ENCODE assay signal across 16 cellular contexts in genomic region chr7:46226860-46227259, GRCh38.
A peak's percentile ranks its signal among the peaks of the same experiment; 100 is the strongest.
DNase-seq lines count a peak whose midpoint lies in the region; FAIRE-seq and TF ChIP-seq lines count a peak whose summit lies in the region.
"Had no signal": no experiment of that assay in that cellular context is flagged by ENCODE, and none has a peak within 500 bp of the region (broad histone marks: within the 10 kb centered on the region; RNA-seq: fewer than 3 reads in every experiment).

No MANE protein-coding gene starts in this region.

- peaks cover 4% of the 10 kb centered on the region; the same call in 1 of the 2 replicates for H3F3A ChIP-seq in PC-9 (ENCODE audit: insufficient read depth, low read depth)

- CTCF ChIA-PET in PC-9 (lab: Charles Lee), result no interaction called here

- H3K4me3 Mint-ChIP-seq in nephron progenitor cell, result no peak overlapping the region
- H3K4me3 Mint-ChIP-seq: CD8-positive, alpha-beta memory T cell; IgD-negative memory B cell; T-cell had no signal

- H3K27ac ChIP-seq in PC-9, result no peak overlapping the region
- H3K27ac ChIP-seq: SJCRH30 had no signal

- peak; percentile 33 for FAIRE-seq in H54 (lab: Jason Lieb, UNC)
- FAIRE-seq in bronchial epithelial cell (lab: Jason Lieb, UNC), result peak; percentile 28

- POLR2A ChIA-PET in PC-9 (lab: Charles Lee; ENCODE audit: unreplicated experiment), result no interaction called here

- H3K27me3 Mint-ChIP-seq in nephron progenitor cell (ENCODE audit: low read depth, poor library complexity), result peaks cover 8% of the 10 kb centered on the region
- H3K27me3 Mint-ChIP-seq: IgD-negative memory B cell had no signal

- no peaks in the 10 kb centered on the region for H3K79me2 ChIP-seq in PC-9 (ENCODE audit: low read depth)

- no peaks in the 10 kb centered on the region for H3K27me3 ChIP-seq in PC-9 (ENCODE audit: insufficient read depth, low read depth)
- no peaks in the 10 kb centered on the region for H3K27me3 ChIP-seq in bronchial epithelial cell (ENCODE audit: control insufficient read depth, insufficient read depth, low read length)
- H3K27me3 ChIP-seq: SJCRH30 had no signal

- BruUV-seq in PC-9 (replicated peaks; lab: Mats Ljungman, UMichigan), result no TSS peak

- peak overlapping the region; percentile 40; the same call in 1 of the 2 replicates for H2AFZ ChIP-seq in PC-9

- peak overlapping the region; percentile 39; the same call in 1 of the 2 replicates for H3K4me2 ChIP-seq in PC-9

- peaks cover 23% of the 10 kb centered on the region for H3K4me1 ChIP-seq in PC-9 (replicated peaks; ENCODE audit: insufficient read depth)
- H3K4me1 ChIP-seq: SJCRH30 had no signal

- no peak overlapping the region for H3K4me3 ChIP-seq in PC-9
- H3K4me3 ChIP-seq in bronchial epithelial cell (ENCODE audit: low read depth, low read length), result no peak overlapping the region
- H3K4me3 ChIP-seq: SJCRH30 had no signal

- intact Hi-C loops in PC-9 (cut with micrococcal nuclease; ENCODE audit: unreplicated experiment), result no loop called here

- H3K36me3 Mint-ChIP-seq in nephron progenitor cell (ENCODE audit: low read depth), result no peaks in the 10 kb centered on the region
- H3K36me3 Mint-ChIP-seq: CD8-positive, alpha-beta memory T cell; IgD-negative memory B cell; T-cell had no signal

- DNase-seq in H54 (ENCODE audit: insufficient read length, low spot score) (no peak), PC-9 (peak in 1 of 2 experiments; percentile 43), bronchial epithelial cell (ENCODE audit: low read depth) (peak; percentile 23), myocyte (ENCODE audit: low read depth) (peak; percentile 35), NCI-H2081 treated with DMSO at 0.1 percent for 48 hours (lab: John Stamatoyannopoulos, UW) (no peak), nephron progenitor cell (no peak), GF-D8 (lab: John Stamatoyannopoulos, UW) (no peak), NCI-H1930 (lab: John Stamatoyannopoulos, UW) (no peak)
- DNase-seq: CD8-positive, alpha-beta memory T cell; EL; H7; NCI-H1436 treated with DMSO at 0.1 percent for 48 hours; NCI-H82; SJCRH30; T-cell had no signal

- H3K4me1 Mint-ChIP-seq in nephron progenitor cell, result peaks cover 11% of the 10 kb centered on the region
- H3K4me1 Mint-ChIP-seq: CD8-positive, alpha-beta memory T cell; IgD-negative memory B cell; T-cell had no signal

- no peak for TF ChIP-seq CTCF in PC-9 (conservative IDR thresholded peaks at IDR 0.05)
- no peak for TF ChIP-seq CTCF in bronchial epithelial cell (IDR thresholded peaks at IDR 0.05; ENCODE audit: insufficient read depth, low read length, severe bottlenecking)
- no peak for TF ChIP-seq CTCF in nephron progenitor cell (IDR thresholded peaks at IDR 0.05)

- H3K9me3 ChIP-seq in PC-9 (ENCODE audit: insufficient read depth, low read depth), result peaks cover 3% of the 10 kb centered on the region
- H3K9me3 ChIP-seq: SJCRH30 had no signal

- H3K27ac Mint-ChIP-seq in nephron progenitor cell, result no peak overlapping the region
- H3K27ac Mint-ChIP-seq: CD8-positive, alpha-beta memory T cell; IgD-negative memory B cell; T-cell had no signal

- H3K9me2 ChIP-seq in PC-9 (ENCODE audit: insufficient read depth), result no peaks in the 10 kb centered on the region

- peaks cover 3% of the 10 kb centered on the region for H3K9me3 Mint-ChIP-seq in nephron progenitor cell

- H4K20me1 ChIP-seq in PC-9 (ENCODE audit: insufficient read depth), result no peaks in the 10 kb centered on the region

- H3K36me3 ChIP-seq in PC-9 (ENCODE audit: low read depth), result no peaks in the 10 kb centered on the region
- H3K36me3 ChIP-seq in bronchial epithelial cell (ENCODE audit: control insufficient read depth, insufficient read depth, low read length), result no peaks in the 10 kb centered on the region
- H3K36me3 ChIP-seq: SJCRH30 had no signal

- no peak for TF ChIP-seq POLR2A in H54 (IDR thresholded peaks at IDR 0.05; ENCODE audit: low read depth, low read length)

Comparison
In these comparisons a context has a peak if more than half of its experiments do, and no peak if none do; other contexts are left out.
1. DNase-seq: peak in bronchial epithelial cell (single experiment) and myocyte (single experiment); none in H54 (single experiment), NCI-H2081 treated with DMSO at 0.1 percent for 48 hours (single experiment), nephron progenitor cell (single experiment), GF-D8 (single experiment) and NCI-H1930 (0 of 2).